In the genomic region with DNA sequence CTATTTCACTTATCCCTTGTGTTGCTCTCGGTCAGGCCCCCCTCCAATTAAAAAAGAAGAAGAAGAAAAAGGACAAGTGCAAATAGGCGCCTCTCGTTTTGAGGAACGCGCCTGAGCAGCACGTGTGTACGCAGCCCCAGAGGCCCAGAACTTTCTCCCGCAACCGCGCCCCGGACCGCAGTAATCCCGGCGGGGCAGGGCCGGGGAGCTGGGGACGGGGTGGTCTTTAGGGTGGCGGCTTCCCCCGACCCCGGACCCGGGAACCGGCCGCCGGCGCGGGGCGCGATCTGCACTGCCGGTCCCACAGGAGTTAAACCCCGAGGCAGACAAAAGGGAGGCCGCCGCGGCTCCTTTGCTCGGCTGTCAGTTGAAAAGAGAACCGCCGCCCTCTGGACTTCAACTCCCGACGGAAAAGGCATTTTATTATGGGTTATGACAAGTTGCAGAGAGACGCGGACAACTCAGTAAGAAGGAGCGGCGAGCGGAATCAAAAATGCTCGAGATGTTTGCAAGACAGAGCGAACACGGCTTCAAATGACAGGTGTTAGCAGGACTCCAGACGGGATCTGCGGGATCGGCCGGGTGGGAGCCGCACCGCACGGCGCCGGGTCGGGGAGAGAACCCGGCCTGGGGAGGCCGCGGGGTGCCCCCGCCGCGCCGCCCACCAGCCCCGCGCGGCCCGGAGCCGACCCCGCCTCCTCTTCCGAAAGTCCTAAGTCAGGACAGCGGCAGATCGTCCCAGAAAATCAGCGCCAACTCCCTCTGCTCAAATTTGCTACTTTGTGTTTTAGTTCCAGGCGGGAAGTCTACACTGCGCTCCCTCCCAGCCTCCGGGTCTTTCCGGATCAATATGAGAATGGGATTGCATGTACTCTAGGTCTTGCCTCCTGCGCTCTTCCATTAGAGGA, we compare ENCODE assay signal across 12 cellular contexts.
DNase-seq lines count a peak whose midpoint lies in the region; ATAC-seq and TF ChIP-seq lines count a peak whose summit lies in the region.
"Had no signal": no experiment of that assay in that cellular context is flagged by ENCODE, and none has a peak within 500 bp of the region (broad histone marks: within the 10 kb centered on the region; RNA-seq: fewer than 3 reads in every experiment).

No MANE protein-coding gene starts in this region.

- H3K4me3 ChIP-seq in esophagus muscularis mucosa, result peak overlapping the region; percentile 46 to 57 (median 48)
- H3K4me3 ChIP-seq: PC-9 had no signal

- H3K27me3 Mint-ChIP-seq in stimulated activated naive CD8-positive, alpha-beta T cell treated with anti-CD3 and anti-CD28 coated beads, Interleukin-15, amount 100 ng/mL, for 72 hours, result peaks cover 92% of the 10 kb centered on the region
- peaks cover 93% of the 10 kb centered on the region for H3K27me3 Mint-ChIP-seq in nephron (ENCODE audit: low read depth)

- no peaks in the 10 kb centered on the region for H3K36me3 ChIP-seq in esophagus muscularis mucosa

- DNase-seq in stimulated activated naive CD8-positive, alpha-beta T cell treated with anti-CD3 and anti-CD28 coated beads, Interleukin-15, amount 100 ng/mL, for 72 hours, result no peak
- DNase-seq in stimulated activated naive CD8-positive, alpha-beta T cell treated with anti-CD3 and anti-CD28 coated beads, Interleukin-15, Interleukin-2, amounts not matched to agents 100 U/mL and 50 U/mL, for 24 hours, result no peak
- DNase-seq in esophagus muscularis mucosa (ENCODE audit: extremely low spot score) (peak; percentile 86), HuH-7 (ENCODE audit: low spot score) (no peak)
- no peak for DNase-seq in stimulated activated CD8-positive, alpha-beta memory T cell treated with anti-CD3 and anti-CD28 coated beads, Interleukin-4, amount 100 ng/mL, for 48 hours
- DNase-seq: activated CD4-positive, alpha-beta T cell treated with anti-CD3 and anti-CD28 coated beads for 48 hours; cerebellar nuclear complex; PC-9; stimulated activated CD4-positive, alpha-beta T cell treated with anti-CD3 and anti-CD28 coated beads, Interleukin-1b, Interleukin-23, amount 100 ng/mL, for 48 hours had no signal

- no peak for TF ChIP-seq POLR2A in esophagus muscularis mucosa (IDR thresholded peaks at IDR 0.05; ENCODE audit: low read depth)

- peaks cover 14 to 22% (median 17%) of the 10 kb centered on the region in 4 donors for H3K4me1 ChIP-seq in esophagus muscularis mucosa

- H3K4me3 Mint-ChIP-seq in stimulated activated naive CD8-positive, alpha-beta T cell treated with anti-CD3 and anti-CD28 coated beads, Interleukin-15, amount 100 ng/mL, for 72 hours, result peak overlapping the region; percentile 32 to 35
- peak overlapping the region; percentile 77 to 82 (median 82) for H3K4me3 Mint-ChIP-seq in nephron

- H3K27ac ChIP-seq in esophagus muscularis mucosa (replicated peaks in 1 of 4), result no peak overlapping the region
- H3K27ac ChIP-seq: PC-9 had no signal

- no peaks in the 10 kb centered on the region for H3K9me3 Mint-ChIP-seq in stimulated activated naive CD8-positive, alpha-beta T cell treated with anti-CD3 and anti-CD28 coated beads, Interleukin-15, amount 100 ng/mL, for 72 hours
- no peaks in the 10 kb centered on the region for H3K9me3 Mint-ChIP-seq in nephron

- no peak overlapping the region for H3K27ac Mint-ChIP-seq in stimulated activated naive CD8-positive, alpha-beta T cell treated with anti-CD3 and anti-CD28 coated beads, Interleukin-15, amount 100 ng/mL, for 72 hours
- no peak overlapping the region for H3K27ac Mint-ChIP-seq in nephron

- H3K27me3 ChIP-seq in esophagus muscularis mucosa, result peaks cover 13 to 81% (median 50%) of the 10 kb centered on the region in 4 donors

- intact Hi-C loops in esophagus muscularis mucosa (cut with DNase I), result no loop called here

- TF ChIP-seq CTCF in esophagus muscularis mucosa (IDR thresholded peaks at IDR 0.05) (no peak), nephron (IDR thresholded peaks at IDR 0.05; ENCODE audit: unreplicated experiment in 3 of 3) (no peak)

- H3K36me3 Mint-ChIP-seq in nephron (ENCODE audit: low read depth), result no peaks in the 10 kb centered on the region

- H3K9me3 ChIP-seq in esophagus muscularis mucosa, result no peaks in the 10 kb centered on the region

- 12% methylated on average over 26 of the region's 77 CpGs for WGBS in esophagus muscularis mucosa

- H3K4me1 Mint-ChIP-seq in stimulated activated naive CD8-positive, alpha-beta T cell treated with anti-CD3 and anti-CD28 coated beads, Interleukin-15, amount 100 ng/mL, for 72 hours, result peaks cover 13% of the 10 kb centered on the region
- H3K4me1 Mint-ChIP-seq in nephron, result peaks cover 20% of the 10 kb centered on the region

- TF ChIP-seq EP300 in esophagus muscularis mucosa (IDR thresholded peaks at IDR 0.05), result no peak

- no peak for ATAC-seq in stimulated activated naive CD8-positive, alpha-beta T cell treated with anti-CD3 and anti-CD28 coated beads, Interleukin-15, amount 100 ng/mL, for 72 hours
- ATAC-seq in stimulated activated naive CD8-positive, alpha-beta T cell treated with anti-CD3 and anti-CD28 coated beads, Interleukin-15, Interleukin-2, amounts not matched to agents 100 U/mL and 50 U/mL, for 24 hours, result no peak
- ATAC-seq in GM21526 (IDR thresholded peaks at IDR 0.05; ENCODE audit: low FRiP score, unreplicated experiment) (no peak), GM18907 (IDR thresholded peaks at IDR 0.05; ENCODE audit: unreplicated experiment) (no peak)
